In genomic region chr6:50818673-50819072, GRCh38 we compare ENCODE assay signal across 14 cellular contexts. TPM values are rescaled to one million over a fixed set of nuclear protein-coding genes. Genes with fewer than 3 reads are reported as not detected.
A peak's percentile ranks its signal among the peaks of the same experiment; 100 is the strongest.
DNase-seq lines count a peak whose midpoint lies in the region; ATAC-seq and TF ChIP-seq lines count a peak whose summit lies in the region.
"Had no signal": no experiment of that assay in that cellular context is flagged by ENCODE, and none has a peak within 500 bp of the region (broad histone marks: within the 10 kb centered on the region; RNA-seq: fewer than 3 reads in every experiment).

TFAP2B (plus strand) TSS chr6:50818871; CDS start chr6:50818892, 21 bp downstream.

- peaks cover 90% of the 10 kb centered on the region for H3K27me3 Mint-ChIP-seq in activated T-cell treated with anti-CD3 and anti-CD28 coated beads, Interleukin-2, amount 50 U/mL, for 72 hours (ENCODE audit: low read depth)
- peaks cover 32% of the 10 kb centered on the region for H3K27me3 Mint-ChIP-seq in endothelial cell (ENCODE audit: unreplicated experiment)
- H3K27me3 Mint-ChIP-seq in memory B cell = peaks cover 26% of the 10 kb centered on the region

- H3K4me3 Mint-ChIP-seq in activated T-cell treated with anti-CD3 and anti-CD28 coated beads, Interleukin-2, amount 50 U/mL, for 72 hours = peak within 1 kb of the TSS; percentile 43 to 48
- H3K4me3 Mint-ChIP-seq in endothelial cell (ENCODE audit: unreplicated experiment) = peak within 1 kb of the TSS; percentile 59
- H3K4me3 Mint-ChIP-seq in memory B cell = peak within 1 kb of the TSS; percentile 70
- H3K4me3 Mint-ChIP-seq: natural killer cell treated with Interleukin-12 subunit alpha and Interleukin-12 subunit beta and Interleukin-15 and Interleukin-18, amount 100 ng/mL, for 72 hours had no signal

- DNase-seq in activated T-cell treated with anti-CD3 and anti-CD28 coated beads, Interleukin-2, amount 50 U/mL, for 72 hours = no peak
- DNase-seq in activated T-cell treated with anti-CD3 and anti-CD28 coated beads, Interleukin-2, amount 50 U/mL, for 1 hour = no peak
- DNase-seq in endothelial cell (ENCODE audit: low spot score) (no peak), memory B cell (ENCODE audit: low spot score in 2 of 2) (no peak), upper lobe of left lung (no peak), NCI-H524 (lab: John Stamatoyannopoulos, UW) (no peak), AG20443 (ENCODE audit: low spot score) (no peak)
- DNase-seq: activated CD4-positive, alpha-beta T cell treated with anti-CD3 and anti-CD28 coated beads for 1 hour; DND-41; NCI-H774; stimulated activated CD4-positive, alpha-beta T cell treated with anti-CD3 and anti-CD28 coated beads, Interleukin-15, amount 100 ng/mL, for 24 hours had no signal

- peaks cover 12% of the 10 kb centered on the region for H3K4me1 Mint-ChIP-seq in activated T-cell treated with anti-CD3 and anti-CD28 coated beads, Interleukin-2, amount 50 U/mL, for 72 hours (ENCODE audit: low read depth)
- H3K4me1 Mint-ChIP-seq in endothelial cell (ENCODE audit: unreplicated experiment) (peaks cover 28% of the 10 kb centered on the region), memory B cell (peaks cover 16% of the 10 kb centered on the region)

- H3K27ac Mint-ChIP-seq in activated T-cell treated with anti-CD3 and anti-CD28 coated beads, Interleukin-2, amount 50 U/mL, for 72 hours = no peak within 1 kb of the TSS
- H3K27ac Mint-ChIP-seq in endothelial cell (ENCODE audit: unreplicated experiment) (no peak within 1 kb of the TSS), memory B cell (no peak within 1 kb of the TSS)
- H3K27ac Mint-ChIP-seq: natural killer cell treated with Interleukin-12 subunit alpha and Interleukin-12 subunit beta and Interleukin-15 and Interleukin-18, amount 100 ng/mL, for 72 hours had no signal

- H3K36me3 Mint-ChIP-seq in activated T-cell treated with anti-CD3 and anti-CD28 coated beads, Interleukin-2, amount 50 U/mL, for 72 hours (ENCODE audit: insufficient read depth in 2 of 2) = peaks cover 0 to 1% of the 10 kb centered on the region in 2 donors
- H3K36me3 Mint-ChIP-seq in endothelial cell (ENCODE audit: low read depth, unreplicated experiment) (no peaks in the 10 kb centered on the region), memory B cell (no peaks in the 10 kb centered on the region)

- no peak for ATAC-seq in activated T-cell treated with anti-CD3 and anti-CD28 coated beads, Interleukin-2, amount 50 U/mL, for 72 hours (replicated peaks in 1 of 2)
- no peak for ATAC-seq in memory B cell (ENCODE audit: low read depth)
- no peak for ATAC-seq in upper lobe of left lung (ENCODE audit: low FRiP score in 2 of 2)
- ATAC-seq in GM19351 (IDR thresholded peaks at IDR 0.05; ENCODE audit: unreplicated experiment) = no peak
- ATAC-seq: natural killer cell treated with Interleukin-12 subunit alpha and Interleukin-12 subunit beta and Interleukin-15 and Interleukin-18, amount 100 ng/mL, for 72 hours had no signal

- no peaks in the 10 kb centered on the region for H3K36me3 ChIP-seq in upper lobe of left lung

- TF ChIP-seq CTCF in endothelial cell (IDR thresholded peaks at IDR 0.05; ENCODE audit: unreplicated experiment) (no peak), upper lobe of left lung (IDR thresholded peaks at IDR 0.05) (no peak)

- no peak within 1 kb of the TSS for H3K27ac ChIP-seq in upper lobe of left lung
- H3K27ac ChIP-seq: HL-60 had no signal

- H3K27me3 ChIP-seq in upper lobe of left lung = peaks cover 0 to 49% (median 23%) of the 10 kb centered on the region in 4 donors

- 15 to 18% methylated on average over 7 of the region's 7 CpGs for WGBS in upper lobe of left lung, 2 donors

- peak within 1 kb of the TSS in 3 of 4 donors; percentile 13 to 30 (median 16) for H3K4me3 ChIP-seq in upper lobe of left lung

- H3K9me3 Mint-ChIP-seq in activated T-cell treated with anti-CD3 and anti-CD28 coated beads, Interleukin-2, amount 50 U/mL, for 72 hours = no peaks in the 10 kb centered on the region
- H3K9me3 Mint-ChIP-seq in endothelial cell (ENCODE audit: unreplicated experiment) (no peaks in the 10 kb centered on the region), memory B cell (no peaks in the 10 kb centered on the region)
- H3K9me3 Mint-ChIP-seq: natural killer cell treated with Interleukin-12 subunit alpha and Interleukin-12 subunit beta and Interleukin-15 and Interleukin-18, amount 100 ng/mL, for 72 hours had no signal

- H3K4me1 ChIP-seq in upper lobe of left lung = peaks cover 4 to 19% (median 13%) of the 10 kb centered on the region in 4 donors

- H3K9me3 ChIP-seq in upper lobe of left lung = no peaks in the 10 kb centered on the region

- TF ChIP-seq EP300 in upper lobe of left lung (IDR thresholded peaks at IDR 0.05) = no peak

- no peak for TF ChIP-seq POLR2A in upper lobe of left lung (IDR thresholded peaks at IDR 0.05)

RNA-seq across cellular contexts. Expression of gene TFAP2B, which starts in this region (rescaled TPM):
- total RNA-seq in activated T-cell treated with anti-CD3 and anti-CD28 coated beads, Interleukin-2, amount 50 U/mL, for 72 hours = not detected
- not detected for total RNA-seq in endothelial cell (ENCODE audit: unreplicated experiment)
- total RNA-seq in upper lobe of left lung = 1 to 10 TPM in 1 of 6 donors, not detected in 5; 1.0 TPM
- total RNA-seq: natural killer cell treated with Interleukin-12 subunit alpha and Interleukin-12 subunit beta and Interleukin-15 and Interleukin-18, amount 100 ng/mL, for 72 hours had no signal
